8 cellular contexts compared by ENCODE assay signal in genomic region chr3:48088749-48089466, GRCh38.
DNase-seq lines count a peak whose midpoint lies in the region; ATAC-seq and TF ChIP-seq lines count a peak whose summit lies in the region.

No MANE protein-coding gene starts in this region.

- peak; percentile 82 for TF ChIP-seq EP300 in ovary (IDR thresholded peaks at IDR 0.05)

- TF ChIP-seq POLR2A in ovary (IDR thresholded peaks at IDR 0.05) (peak; percentile 82), thyroid gland (IDR thresholded peaks at IDR 0.05) (peak; percentile 58 to 92)

- peak overlapping the region; percentile 98 for H3K27ac Mint-ChIP-seq in activated naive CD8-positive, alpha-beta T cell treated with anti-CD3 and anti-CD28 coated beads, Interleukin-2, amount 10 ng/mL, durations not matched to agents 7 days and 5 days

- peak overlapping the region; percentile 99 for H3K4me3 ChIP-seq in ovary
- peak overlapping the region; percentile 63 to 96 (median 86) for H3K4me3 ChIP-seq in thyroid gland (replicated peaks in 1 of 3)

- H3K27ac ChIP-seq in ovary (peak overlapping the region; percentile 91 to 96), thyroid gland (peak overlapping the region; percentile 88 to 94 (median 93))

- POLR2A ChIA-PET in activated naive CD8-positive, alpha-beta T cell treated with anti-CD3 and anti-CD28 coated beads, Interleukin-2, amount 10 ng/mL, durations not matched to agents 7 days and 5 days (lab: Charles Lee), result interaction anchor here (0.6 to 4.8 kb wide), 11 partner anchors 11 to 287 kb away, joined by 3 to 50 read pairs (median 5); partner anchors contain the start of gene CDC25A

- peaks cover 22% of the 10 kb centered on the region for H3K4me1 Mint-ChIP-seq in activated naive CD8-positive, alpha-beta T cell treated with anti-CD3 and anti-CD28 coated beads, Interleukin-2, amount 10 ng/mL, durations not matched to agents 7 days and 5 days

- ATAC-seq in HG02623 (IDR thresholded peaks at IDR 0.05; ENCODE audit: unreplicated experiment) (peak; percentile 90), Right ventricle myocardium inferior (peak; percentile 95)
- peak; percentile 97 for ATAC-seq in activated naive CD8-positive, alpha-beta T cell treated with anti-CD3 and anti-CD28 coated beads, Interleukin-2, amount 10 ng/mL, durations not matched to agents 7 days and 5 days (ENCODE audit: low read depth)

- H3K27me3 Mint-ChIP-seq in activated naive CD8-positive, alpha-beta T cell treated with anti-CD3 and anti-CD28 coated beads, Interleukin-2, amount 10 ng/mL, durations not matched to agents 7 days and 5 days, result no peaks in the 10 kb centered on the region

- H3K9me3 ChIP-seq in ovary (no peaks in the 10 kb centered on the region), thyroid gland (no peaks in the 10 kb centered on the region)

- H3K4me3 Mint-ChIP-seq in activated naive CD8-positive, alpha-beta T cell treated with anti-CD3 and anti-CD28 coated beads, Interleukin-2, amount 10 ng/mL, durations not matched to agents 7 days and 5 days, result peak overlapping the region; percentile 98

- H3K36me3 Mint-ChIP-seq in activated naive CD8-positive, alpha-beta T cell treated with anti-CD3 and anti-CD28 coated beads, Interleukin-2, amount 10 ng/mL, durations not matched to agents 7 days and 5 days, result no peaks in the 10 kb centered on the region

- TF ChIP-seq CTCF in GM10266 (IDR thresholded peaks at IDR 0.05; ENCODE audit: control insufficient read depth, insufficient read depth, low read depth, missing control alignments), result no peak
- TF ChIP-seq CTCF in ovary (IDR thresholded peaks at IDR 0.05), result peak in 2 of 3 donors; percentile 6 to 25
- TF ChIP-seq CTCF in thyroid gland (IDR thresholded peaks at IDR 0.05), result peak in 2 of 6 experiments; percentile 19 to 23

- H3K36me3 ChIP-seq in ovary (no peaks in the 10 kb centered on the region), thyroid gland (no peaks in the 10 kb centered on the region)

- H3K27me3 ChIP-seq in ovary (no peaks in the 10 kb centered on the region), thyroid gland (no peaks in the 10 kb centered on the region)

- H3K4me1 ChIP-seq in ovary (ENCODE audit: insufficient read depth) (peaks cover 3% of the 10 kb centered on the region), thyroid gland (peaks cover 18 to 31% of the 10 kb centered on the region in 2 donors)

- no peaks in the 10 kb centered on the region for H3K9me3 Mint-ChIP-seq in activated naive CD8-positive, alpha-beta T cell treated with anti-CD3 and anti-CD28 coated beads, Interleukin-2, amount 10 ng/mL, durations not matched to agents 7 days and 5 days

- WGBS in ovary, 3 donors, result 0% methylated on average over 57 to 79 of the region's 79 CpGs
- WGBS in thyroid gland, 2 donors, result 1% methylated on average over 37 to 51 of the region's 79 CpGs

- intact Hi-C loops in Right ventricle myocardium inferior (cut with DNase I), result loop anchor here (2.0 to 5.0 kb wide), 3 partner anchors 42 to 97 kb away; no protein-coding TSS in a partner anchor
- intact Hi-C loops in ovary (cut with DNase I), result loop anchor here in 1 of 4 donors (10.0 kb wide), 1 partner anchor 54 kb away; no protein-coding TSS in a partner anchor
- intact Hi-C loops in thyroid gland (cut with DNase I), result no loop called here

- DNase-seq in GM10266 (ENCODE audit: extremely low spot score), result peak; percentile 95
- DNase-seq in NCI-H1105 (lab: John Stamatoyannopoulos, UW), result peak; percentile 91
- DNase-seq in SKM-1 (lab: John Stamatoyannopoulos, UW; ENCODE audit: unreplicated experiment), result peak; percentile 84
- peak; percentile 96 for DNase-seq in activated naive CD8-positive, alpha-beta T cell treated with anti-CD3 and anti-CD28 coated beads, Interleukin-2, amount 10 ng/mL, durations not matched to agents 7 days and 5 days
- DNase-seq in Right ventricle myocardium inferior (ENCODE audit: missing footprints), result peak; percentile 99
- DNase-seq in ovary, result peak; percentile 95 to 97 (median 96)
- DNase-seq in thyroid gland, result peak; percentile 98

Comparison
In these comparisons a context has a peak if more than half of its experiments do, and no peak if none do; other contexts are left out.
1. Peak in every context shown above with its lines: DNase-seq, ATAC-seq, H3K4me3 ChIP-seq and H3K27ac ChIP-seq.